ENCODE assay signal across 1 cellular context in the genomic region with DNA sequence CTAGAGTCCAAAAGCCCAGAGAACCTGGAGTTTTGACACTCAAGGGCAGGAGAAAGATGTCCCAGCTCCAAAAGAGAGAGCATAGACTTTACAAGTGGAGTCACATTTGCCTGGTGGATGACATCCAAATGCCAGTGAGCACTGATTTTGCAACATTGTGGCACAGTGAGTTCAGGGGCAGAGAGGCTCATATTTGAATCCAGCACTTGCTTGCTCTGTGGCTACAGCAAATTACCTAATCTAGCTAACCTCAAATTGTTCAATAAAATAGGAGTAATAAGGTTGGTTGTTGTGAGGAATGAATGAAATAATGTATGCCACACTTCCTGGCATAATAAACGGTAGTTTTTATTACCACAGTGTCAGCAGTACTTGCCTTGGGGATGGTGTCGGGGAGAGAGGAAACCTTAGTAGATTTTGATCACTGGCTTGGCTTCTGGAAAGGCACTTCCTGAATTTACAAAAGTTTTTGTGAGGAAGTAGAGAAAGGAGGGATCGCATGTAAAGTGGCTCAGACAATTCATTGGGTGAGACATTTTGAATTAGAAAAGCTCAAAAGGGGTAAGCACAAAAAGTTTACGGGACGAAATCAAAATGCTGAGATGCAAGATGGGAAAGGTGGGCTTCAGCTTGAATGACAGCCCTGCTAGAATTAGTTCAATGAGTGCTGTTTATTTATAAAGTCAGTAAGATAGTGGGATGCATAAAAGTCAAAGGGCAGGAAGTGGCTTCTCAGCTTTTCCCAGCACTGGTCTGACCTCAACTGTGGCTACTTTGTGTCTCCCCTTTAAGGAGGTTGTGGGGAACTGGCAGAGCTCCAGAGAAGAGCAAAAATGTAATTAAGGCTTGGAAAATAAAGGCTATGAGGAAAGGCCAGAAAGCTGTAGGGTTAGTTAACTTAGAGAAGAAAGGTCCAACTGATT.
TF ChIP-seq lines count a peak whose summit lies in the region.

No MANE protein-coding gene starts in this region.

TF ChIP-seq in GM23338, 12 proteins besides CTCF, POLR2A, EP300 and RAD21 (continued from another document):
- TF ChIP-seq ETS1 (IDR thresholded peaks at IDR 0.05): no peak
- no peak for TF ChIP-seq JUNB (IDR thresholded peaks at IDR 0.05; ENCODE audit: unreplicated experiment)
- TF ChIP-seq EZH2phosphoT487 (IDR thresholded peaks at IDR 0.05; ENCODE audit: unreplicated experiment): no peak
- TF ChIP-seq POLR2AphosphoS5 (IDR thresholded peaks at IDR 0.05; ENCODE audit: low read depth): no peak
- no peak for TF ChIP-seq REST (IDR thresholded peaks at IDR 0.05; ENCODE audit: unreplicated experiment)
- TF ChIP-seq ZNF331 (CRISPR knock-in tag; IDR thresholded peaks at IDR 0.05; ENCODE audit: low read depth): no peak
- TF ChIP-seq ZNF114 (CRISPR knock-in tag; IDR thresholded peaks at IDR 0.05): no peak
- TF ChIP-seq STAT1 (IDR thresholded peaks at IDR 0.05; ENCODE audit: unreplicated experiment): no peak
- TF ChIP-seq CREB1 (CRISPR knock-in tag; IDR thresholded peaks at IDR 0.05; ENCODE audit: low read depth): no peak
